ENCODE assay signal across 9 cellular contexts in the genomic region with DNA sequence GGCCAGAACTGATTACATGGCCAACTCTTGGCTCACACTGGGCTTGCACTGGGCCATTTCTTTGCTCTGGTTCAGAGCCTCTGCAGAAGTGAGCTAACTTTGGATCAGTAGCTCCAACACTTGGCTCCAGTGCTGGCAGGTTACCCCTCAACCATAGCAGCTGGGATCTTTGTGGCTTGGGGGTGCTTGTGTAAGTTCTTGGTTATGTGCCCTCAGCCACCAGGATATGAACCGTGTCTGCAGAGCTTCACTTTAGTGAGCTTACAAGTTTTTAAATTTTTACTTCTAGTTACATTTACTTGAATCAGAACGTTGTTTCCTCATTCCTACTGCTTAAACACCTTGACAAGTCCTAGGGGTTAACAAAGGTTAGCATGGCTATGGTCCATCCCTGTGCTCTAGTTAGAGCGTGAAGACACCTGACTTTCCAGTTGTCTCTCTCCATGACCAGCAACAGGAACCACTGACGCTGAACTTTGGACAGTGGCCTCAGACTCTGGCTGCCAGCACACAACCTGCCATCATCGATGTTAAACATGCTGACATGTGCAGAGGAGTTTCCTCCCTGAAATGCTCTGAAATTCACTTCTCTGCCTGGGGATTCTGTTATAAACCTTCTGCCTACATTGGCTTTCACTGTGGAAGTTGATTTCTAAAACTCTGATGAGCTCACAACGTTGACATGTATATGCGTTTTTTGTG. TPM values are rescaled to one million over a fixed set of nuclear protein-coding genes. Genes with fewer than 3 reads are reported as not detected.
A peak's percentile ranks its signal among the peaks of the same experiment; 100 is the strongest.
DNase-seq lines count a peak whose midpoint lies in the region; TF ChIP-seq lines count a peak whose summit lies in the region.
"Had no signal": no experiment of that assay in that cellular context is flagged by ENCODE, and none has a peak within 500 bp of the region (broad histone marks: within the 10 kb centered on the region; RNA-seq: fewer than 3 reads in every experiment).

No MANE protein-coding gene starts in this region.

- DNase-seq in A673 (ENCODE audit: low spot score) (no peak), fibroblast of mammary gland (ENCODE audit: low read depth) (peak; percentile 20), midbrain (lab: John Stamatoyannopoulos, UW) (no peak), T1000 (lab: John Stamatoyannopoulos, UW) (no peak), LoVo (ENCODE audit: low spot score) (no peak)
- DNase-seq: NCI-H2029, tibial artery had no signal

- H3K79me2 ChIP-seq in Loucy (ENCODE audit: insufficient read depth, low read length): peaks cover 93% of the 10 kb centered on the region

- peaks cover 50% of the 10 kb centered on the region for H4K20me1 ChIP-seq in Loucy (ENCODE audit: insufficient read depth, low read length, poor library complexity, severe bottlenecking)

- TF ChIP-seq CTCF in A673 (conservative IDR thresholded peaks at IDR 0.05; ENCODE audit: low read depth, low read length): no peak
- no peak for TF ChIP-seq CTCF in Loucy (conservative IDR thresholded peaks at IDR 0.05; ENCODE audit: low read length)
- no peak for TF ChIP-seq CTCF in fibroblast of mammary gland (conservative IDR thresholded peaks at IDR 0.05; ENCODE audit: control insufficient read depth, insufficient read depth, low read depth, low read length)

- H3K27ac ChIP-seq in A673 (ENCODE audit: low read depth, low read length, poor library complexity, severe bottlenecking): peak overlapping the region; percentile 24
- H3K27ac ChIP-seq: cardiac muscle cell, tibial artery had no signal

- H3K9me3 ChIP-seq in A673 (ENCODE audit: low read depth, low read length, poor library complexity, severe bottlenecking) (no peaks in the 10 kb centered on the region), Loucy (ENCODE audit: insufficient read depth, low read depth, low read length) (no peaks in the 10 kb centered on the region)
- H3K9me3 ChIP-seq: tibial artery had no signal

- TSS peak; percentile 3 for BruUV-seq in A673 (replicated peaks; lab: Mats Ljungman, UMichigan)

- peak overlapping the region; percentile 94 for H3K9ac ChIP-seq in Loucy (ENCODE audit: low read depth, low read length, poor library complexity, severe bottlenecking)

- no peak overlapping the region for H2AFZ ChIP-seq in Loucy (ENCODE audit: low read length)

- intact Hi-C loops in A673 (cut with micrococcal nuclease; ENCODE audit: unreplicated experiment): no loop called here

- H3K36me3 ChIP-seq in A673 (ENCODE audit: insufficient read depth, low read length, poor library complexity, severe bottlenecking): peaks cover 58% of the 10 kb centered on the region
- peaks cover 45% of the 10 kb centered on the region; the same call in 1 of the 2 replicates for H3K36me3 ChIP-seq in Loucy (ENCODE audit: insufficient read depth, low read length)

- H3K4me3 ChIP-seq in A673 (ENCODE audit: low read depth, low read length, poor library complexity, severe bottlenecking) (no peak overlapping the region), Loucy (ENCODE audit: low read length, poor library complexity, severe bottlenecking) (peak overlapping the region; percentile 87), fibroblast of mammary gland (ENCODE audit: control insufficient read depth, low read depth, low read length) (no peak overlapping the region)
- H3K4me3 ChIP-seq: cardiac muscle cell, tibial artery had no signal

- peaks cover 7% of the 10 kb centered on the region; the same call in 1 of the 2 replicates for H3F3A ChIP-seq in Loucy (ENCODE audit: low read depth)

- POLR2A ChIA-PET in A673 (lab: Charles Lee; ENCODE audit: low non-redundant PET): interaction anchor here (0.6 kb wide), 2 partner anchors 795 to 962 kb away, joined by 4 to 7 read pairs; no protein-coding TSS in a partner anchor

- CTCF ChIA-PET in A673 (lab: Charles Lee): no interaction called here

- H3K4me2 ChIP-seq in Loucy (ENCODE audit: low read depth, low read length, poor library complexity, severe bottlenecking): peak overlapping the region; percentile 99

- H3K27me3 ChIP-seq in A673 (replicated peaks; ENCODE audit: insufficient read depth, low read depth, low read length, poor library complexity) (no peaks in the 10 kb centered on the region), Loucy (ENCODE audit: insufficient read depth, low read length, poor library complexity, severe bottlenecking) (no peaks in the 10 kb centered on the region)
- H3K27me3 ChIP-seq: cardiac muscle cell, tibial artery had no signal

- H3K9me2 ChIP-seq in Loucy (replicated peaks; ENCODE audit: low read depth, low read length): no peaks in the 10 kb centered on the region

- H3K4me1 ChIP-seq in A673 (ENCODE audit: insufficient read depth, low read length, poor library complexity, severe bottlenecking) (peaks cover 18% of the 10 kb centered on the region), Loucy (ENCODE audit: insufficient read depth, low read length, poor library complexity, severe bottlenecking) (peaks cover 40% of the 10 kb centered on the region)

RNA-seq across cellular contexts. Expression of a gene that starts 4.1 kb away (rescaled TPM):
- 24.8 and 32.4 TPM in 2 replicates for total RNA-seq in A673 (2021)

RNA-seq across cellular contexts. Expression of a gene that starts 13.0 kb away (rescaled TPM):
- total RNA-seq in A673 (2021): 47.6 and 52.4 TPM in 2 replicates

RNA-seq across cellular contexts. Expression of a gene that starts 13.2 kb away (rescaled TPM):
- 55.1 and 66.4 TPM in 2 replicates for total RNA-seq in A673 (2021)

RNA-seq across cellular contexts. Expression of a gene that starts 15.2 kb away (rescaled TPM):
- 48.7 and 50.4 TPM in 2 replicates for total RNA-seq in A673 (2021)

RNA-seq across cellular contexts. Expression of a gene that starts 25.3 kb away (rescaled TPM):
- total RNA-seq in A673 (2021): 1.8 TPM in 1 of 2 replicates, not detected in the other
